Comparison of ENCODE assay signal across 2 cellular contexts in genomic region chr10:13163859-13164258, GRCh38.
A peak's percentile ranks its signal among the peaks of the same experiment; 100 is the strongest.
TF ChIP-seq lines count a peak whose summit lies in the region.

No MANE protein-coding gene starts in this region.

TF ChIP-seq in HEK293, 187 proteins besides CTCF, POLR2A, EP300 and RAD21:
- TF ChIP-seq ZNF488 (tag by site-specific recombination; IDR thresholded peaks at IDR 0.05), result no peak
- TF ChIP-seq ZEB2 (tag by site-specific recombination; IDR thresholded peaks at IDR 0.05), result no peak
- no peak for TF ChIP-seq GLI2 (tag by site-specific recombination; IDR thresholded peaks at IDR 0.05; ENCODE audit: borderline replicate concordance, low read depth)
- TF ChIP-seq ZFP3 (tag by site-specific recombination; IDR thresholded peaks at IDR 0.05; ENCODE audit: low read depth), result no peak
- TF ChIP-seq ZNF529 (tag by site-specific recombination; IDR thresholded peaks at IDR 0.05; ENCODE audit: insufficient replicate concordance), result no peak
- peak; percentile 93 for TF ChIP-seq PRDM1 (tag by site-specific recombination; IDR thresholded peaks at IDR 0.05)
- TF ChIP-seq HOXD13 (CRISPR knock-in tag; IDR thresholded peaks at IDR 0.05; ENCODE audit: borderline replicate concordance), result no peak
- 0 out of 2 replicates have a peak, but pooled peaks have one; percentile 3 for TF ChIP-seq ZNF692 (tag by site-specific recombination; IDR thresholded peaks at IDR 0.05)
TF ChIP-seq in HEK293: peak in this region for 2.

TF ChIP-seq in K562, 482 proteins besides CTCF, POLR2A, EP300 and RAD21:
- peak; percentile 14; the same call in 1 of the 2 replicates for TF ChIP-seq POLR2AphosphoS5 (IDR thresholded peaks at IDR 0.05; ENCODE audit: control insufficient read depth, insufficient read depth, low read depth, low read length)
- no peak for TF ChIP-seq BRF1 (IDR thresholded peaks at IDR 0.05; ENCODE audit: borderline replicate concordance, extremely low read depth, insufficient read length)
